Comparison of ENCODE assay signal across 8 cellular contexts in the genomic region with DNA sequence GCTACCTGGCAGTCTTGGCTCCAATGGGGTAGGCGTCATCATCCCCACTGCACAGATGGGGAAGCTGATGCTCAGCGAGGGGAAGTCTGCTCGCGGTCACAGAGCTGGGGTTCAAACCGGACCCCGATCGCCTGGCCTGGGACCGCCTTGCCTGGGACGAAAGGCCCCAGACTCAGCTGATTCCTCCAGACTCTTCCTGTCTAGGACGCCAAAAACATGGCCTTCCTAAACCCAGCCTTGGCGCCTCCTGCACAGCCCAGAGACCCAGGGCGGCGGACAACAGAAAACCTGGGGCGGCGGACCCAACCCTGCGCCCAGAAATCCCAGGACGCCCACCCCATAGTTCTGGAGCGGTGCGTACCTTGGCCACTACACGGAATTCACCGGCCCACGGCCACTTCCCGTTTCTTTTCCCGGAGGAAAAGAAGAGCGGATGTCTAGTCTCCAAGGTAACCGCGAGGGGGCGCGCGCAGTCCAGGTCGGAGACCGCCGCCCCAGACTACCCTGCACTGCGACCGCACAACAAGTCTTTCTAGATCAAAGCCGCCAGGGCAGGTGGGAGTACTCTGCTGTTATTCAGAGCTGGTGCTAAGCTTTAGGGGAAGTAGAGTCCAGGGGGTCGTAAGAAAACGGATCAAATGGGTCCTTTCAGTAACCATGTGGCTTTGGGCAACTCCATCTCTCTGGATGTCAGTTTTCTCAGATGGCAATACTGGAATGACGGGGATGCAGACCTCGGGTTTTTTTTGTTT. TPM values are rescaled to one million over a fixed set of nuclear protein-coding genes. Genes with fewer than 3 reads are reported as not detected.
DNase-seq lines count a peak whose midpoint lies in the region; ATAC-seq and TF ChIP-seq lines count a peak whose summit lies in the region.

No MANE protein-coding gene starts in this region.

- H3K27me3 ChIP-seq in HUES6 (ENCODE audit: control insufficient read depth, insufficient read depth, low read length) (no peaks in the 10 kb centered on the region), gastroesophageal sphincter (peaks cover 13% of the 10 kb centered on the region), testis (no peaks in the 10 kb centered on the region)

- intact Hi-C loops in testis (cut with DNase I; ENCODE audit: low total_unique reads), result loop anchor here (10.0 kb wide), 1 partner anchor 65 kb away; no protein-coding TSS in a partner anchor

- H3K4me1 ChIP-seq in HUES6 (ENCODE audit: control insufficient read depth, insufficient read depth, low read length), result peaks cover 24% of the 10 kb centered on the region
- peaks cover 0 to 21% (median 2%) of the 10 kb centered on the region in 3 donors for H3K4me1 ChIP-seq in gastroesophageal sphincter
- H3K4me1 ChIP-seq in testis, result no peaks in the 10 kb centered on the region

- H3K9me3 ChIP-seq in HUES6 (ENCODE audit: control insufficient read depth, insufficient read depth, low read depth, low read length) (no peaks in the 10 kb centered on the region), gastroesophageal sphincter (no peaks in the 10 kb centered on the region), testis (no peaks in the 10 kb centered on the region)

- DNase-seq in SHP77 treated with DMSO at 0.1 percent for 48 hours (lab: John Stamatoyannopoulos, UW), result peak; percentile 63
- DNase-seq in activated naive CD4-positive, alpha-beta T cell (lab: John Stamatoyannopoulos, UW), result peak in 3 of 4 experiments; percentile 25 to 51 (median 26)
- peak; percentile 37 for DNase-seq in occipital lobe (lab: John Stamatoyannopoulos, UW)
- DNase-seq in testis, result peak; percentile 90

- TF ChIP-seq POLR2A in gastroesophageal sphincter (IDR thresholded peaks at IDR 0.05) (no peak), testis (IDR thresholded peaks at IDR 0.05) (no peak)

- no peak for TF ChIP-seq EP300 in gastroesophageal sphincter (IDR thresholded peaks at IDR 0.05)

- ATAC-seq in GM19397 (IDR thresholded peaks at IDR 0.05; ENCODE audit: unreplicated experiment) (peak; percentile 58), gastroesophageal sphincter (peak; percentile 76)

- WGBS in gastroesophageal sphincter (ENCODE audit: low coverage in 1 of 2), 2 donors, result 10 to 13% methylated on average over 4 to 5 of the region's 40 CpGs
- 8 to 20% methylated on average over 6 to 39 of the region's 40 CpGs for WGBS in testis, 2 donors

- H3K27ac ChIP-seq in C4-2B (peak overlapping the region; percentile 38), HUES6 (ENCODE audit: low read depth, low read length) (no peak overlapping the region), gastroesophageal sphincter (peak overlapping the region in 2 of 4 donors; percentile 20 to 49), testis (no peak overlapping the region)

- H3K4me3 ChIP-seq in HUES6 (ENCODE audit: low read depth, low read length) (peak overlapping the region; percentile 54), gastroesophageal sphincter (peak overlapping the region; percentile 5 to 50), testis (peak overlapping the region; percentile 49 to 60)

- H3K36me3 ChIP-seq in HUES6 (ENCODE audit: control insufficient read depth, insufficient read depth, low read length) (no peaks in the 10 kb centered on the region), gastroesophageal sphincter (no peaks in the 10 kb centered on the region), testis (ENCODE audit: low read depth, missing control alignments) (no peaks in the 10 kb centered on the region)

- TF ChIP-seq CTCF in C4-2B (conservative IDR thresholded peaks at IDR 0.05) (peak; percentile 93), gastroesophageal sphincter (IDR thresholded peaks at IDR 0.05) (peak in 3 of 4 experiments; percentile 73 to 90 (median 78)), testis (IDR thresholded peaks at IDR 0.05) (peak; percentile 65 to 89 (median 70))

- peak overlapping the region; percentile 48 for H3K9ac ChIP-seq in HUES6 (ENCODE audit: low read length)

RNA-seq across cellular contexts. Expression of a gene that starts 4.9 kb away (rescaled TPM):
- total RNA-seq in gastroesophageal sphincter, result 10 to 100 TPM in 2 of 4 donors, 1 to 10 TPM in 2; 4.5 to 15.9 (median 8.7) TPM
- total RNA-seq in occipital lobe, result 38.1 TPM
- total RNA-seq in testis, result 10 to 100 TPM; 25.0 to 29.9 TPM
- 27.9 TPM for polyA plus RNA-seq in testis (ENCODE audit: insufficient read depth, low read depth, low replicate concordance)

RNA-seq across cellular contexts. Expression of a gene that starts 29.7 kb away (rescaled TPM):
- total RNA-seq in gastroesophageal sphincter (not detected), occipital lobe (0.47 TPM), testis (1 to 10 TPM; 7.9 to 9.1 TPM)
- polyA plus RNA-seq in testis (ENCODE audit: insufficient read depth, low read depth, low replicate concordance), result 6.4 TPM

RNA-seq across cellular contexts. Expression of a gene that starts 57.5 kb away (rescaled TPM):
- 10 to 100 TPM; 39.5 to 59.8 (median 56.1) TPM for total RNA-seq in gastroesophageal sphincter
- total RNA-seq in occipital lobe, result 174 TPM
- total RNA-seq in testis, result 10 to 100 TPM; 47.4 to 48.5 TPM
- 26.6 TPM for polyA plus RNA-seq in testis (ENCODE audit: insufficient read depth, low read depth, low replicate concordance)

Comparison
In these comparisons a context has a peak if more than half of its experiments do, and no peak if none do; other contexts are left out.
1. DNase-seq: peak in every context shown above with its lines; median percentile 90 in testis; 63 in SHP77 treated with DMSO at 0.1 percent for 48 hours; 37 in occipital lobe; 26 in activated naive CD4-positive, alpha-beta T cell.